ENCODE assay signal across 16 cellular contexts in genomic region chr16:57113042-57113453, GRCh38. TPM values are rescaled to one million over a fixed set of nuclear protein-coding genes. Genes with fewer than 3 reads are reported as not detected.
DNase-seq lines count a peak whose midpoint lies in the region; ATAC-seq and TF ChIP-seq lines count a peak whose summit lies in the region.
"Had no signal": no experiment of that assay in that cellular context is flagged by ENCODE, and none has a peak within 500 bp of the region (broad histone marks: within the 10 kb centered on the region; RNA-seq: fewer than 3 reads in every experiment).

No MANE protein-coding gene starts in this region.

- no peaks in the 10 kb centered on the region for H3K27me3 ChIP-seq in IMR-90 (ENCODE audit: control insufficient read depth, insufficient read depth, low read length)
- H3K27me3 ChIP-seq: adrenal gland, neural progenitor cell had no signal

- no peak overlapping the region for H3K56ac ChIP-seq in IMR-90 (ENCODE audit: extremely low read depth, insufficient read depth, low read length)

- no peak overlapping the region for H2BK5ac ChIP-seq in IMR-90 (ENCODE audit: low read depth, low read length, poor library complexity, severe bottlenecking)

- 92% methylated on average over 10 of the region's 14 CpGs; no CpG with 5 or more reads in 1 of the 2 experiments for WGBS in IMR-90 (ENCODE audit: extremely low coverage in 2 of 2, insufficient read length in 1 of 2), 2 experiments

- H3K27ac Mint-ChIP-seq in nephron progenitor cell = no peak overlapping the region
- H3K27ac Mint-ChIP-seq: stimulated activated naive CD8-positive, alpha-beta T cell treated with anti-CD3 and anti-CD28 coated beads, Interleukin-15, Interleukin-2, amounts not matched to agents 100 ng/mL and 50 ng/mL, for 24 hours; T-helper 1 cell treated with Interleukin-12 subunit alpha and Interleukin-12 subunit beta and Interleukin-4 antibody, amounts not matched to agents 30 μg/mL and 1 μg/mL, for 36 hours had no signal

- no peak overlapping the region for H3K9ac ChIP-seq in IMR-90 (ENCODE audit: low read depth, low read length)
- H3K9ac ChIP-seq: neural progenitor cell had no signal

- no peak overlapping the region for H3K4me3 ChIP-seq in IMR-90 (ENCODE audit: insufficient read depth, low read depth, low read length)
- H3K4me3 ChIP-seq: adrenal gland, neural progenitor cell had no signal

- H3K27ac ChIP-seq in IMR-90 (ENCODE audit: insufficient read depth, low read length) = no peak overlapping the region
- H3K27ac ChIP-seq in caudate nucleus (ENCODE audit: low read depth, low read length) = peak overlapping the region; percentile 95
- H3K27ac ChIP-seq: neural progenitor cell had no signal

- BruUV-seq in IMR-90 (replicated peaks; lab: Mats Ljungman, UMichigan) = no TSS peak

- H3K36me3 ChIP-seq in IMR-90 (ENCODE audit: control insufficient read depth, insufficient read depth, low read length) = no peaks in the 10 kb centered on the region; the same call in 1 of the 2 replicates
- H3K36me3 ChIP-seq: neural progenitor cell had no signal

- no peak overlapping the region for H2BK20ac ChIP-seq in IMR-90 (ENCODE audit: low read depth, low read length)

- no peaks in the 10 kb centered on the region for H3K9me3 Mint-ChIP-seq in nephron progenitor cell
- H3K9me3 Mint-ChIP-seq: CD4-positive, CD25-positive, alpha-beta regulatory T cell; neural progenitor cell; stimulated activated naive CD8-positive, alpha-beta T cell treated with anti-CD3 and anti-CD28 coated beads, Interleukin-15, Interleukin-2, amounts not matched to agents 100 ng/mL and 50 ng/mL, for 24 hours; T-helper 1 cell treated with Interleukin-12 subunit alpha and Interleukin-12 subunit beta and Interleukin-4 antibody, amounts not matched to agents 30 μg/mL and 1 μg/mL, for 36 hours had no signal

- H3K23ac ChIP-seq in IMR-90 (ENCODE audit: low read depth, low read length) = no peak overlapping the region

- POLR2A ChIA-PET in IMR-90 (lab: Charles Lee; ENCODE audit: unreplicated experiment) = interaction anchor here (0.6 kb wide), 1 partner anchor 242 kb away, joined by 3 read pairs; no protein-coding TSS in a partner anchor

- H4K91ac ChIP-seq in IMR-90 (ENCODE audit: insufficient read depth, low read depth, low read length) = no peak overlapping the region

- TF ChIP-seq RAD21 in IMR-90 (IDR thresholded peaks at IDR 0.05; ENCODE audit: low read length) = no peak

- H4K20me1 ChIP-seq in IMR-90 (ENCODE audit: insufficient read depth, low read length) = peaks cover 5% of the 10 kb centered on the region

- H3K4me1 ChIP-seq in IMR-90 (ENCODE audit: control insufficient read depth, insufficient read depth, low read length) = peaks cover 13% of the 10 kb centered on the region

- CTCF ChIA-PET in IMR-90 (lab: Yijun Ruan, JAX) = interaction anchor here (0.8 kb wide), 1 partner anchor 21 kb away, joined by 3 read pairs; the partner anchor contains the start of gene CPNE2

- H3K4ac ChIP-seq in IMR-90 (ENCODE audit: low read depth, low read length) = no peak overlapping the region

- no peaks in the 10 kb centered on the region for H3K9me3 ChIP-seq in IMR-90 (ENCODE audit: control insufficient read depth, insufficient read depth, low read length)
- H3K9me3 ChIP-seq: adrenal gland had no signal

- in situ Hi-C loops in IMR-90 (cut with MboI; ENCODE audit: low sequenced_read_pairs) = no loop called here

- H2BK120ac ChIP-seq in IMR-90 (ENCODE audit: low read depth, low read length) = no peak overlapping the region

- intact Hi-C loops in IMR-90 (cut with micrococcal nuclease) = no loop called here

- peaks cover 3% of the 10 kb centered on the region for H3K27me3 Mint-ChIP-seq in nephron progenitor cell (ENCODE audit: low read depth, poor library complexity)
- H3K27me3 Mint-ChIP-seq: CD4-positive, CD25-positive, alpha-beta regulatory T cell; stimulated activated naive CD8-positive, alpha-beta T cell treated with anti-CD3 and anti-CD28 coated beads, Interleukin-15, Interleukin-2, amounts not matched to agents 100 ng/mL and 50 ng/mL, for 24 hours had no signal

- no peak overlapping the region for H4K5ac ChIP-seq in IMR-90 (ENCODE audit: low read depth, low read length)

- H3K4me2 ChIP-seq in IMR-90 (ENCODE audit: low read depth, low read length) = no peak overlapping the region
- H3K4me2 ChIP-seq: neural progenitor cell had no signal

- no peak overlapping the region for H2BK15ac ChIP-seq in IMR-90 (ENCODE audit: low read depth, low read length)

- peaks cover 48% of the 10 kb centered on the region for H3K4me1 Mint-ChIP-seq in nephron progenitor cell

- dilution Hi-C loops in IMR-90 (cut with HindIII; ENCODE audit: low sequenced_read_pairs, unreplicated experiment) = no loop called here

- no peak for ATAC-seq in IMR-90 (ENCODE audit: low read depth)
- ATAC-seq in GM18505 (IDR thresholded peaks at IDR 0.05; ENCODE audit: unreplicated experiment) = no peak
- ATAC-seq in HG02885 (IDR thresholded peaks at IDR 0.05; ENCODE audit: poor library complexity, unreplicated experiment) = no peak

- no peak for TF ChIP-seq POLR2A in IMR-90 (IDR thresholded peaks at IDR 0.05; ENCODE audit: low read depth, low read length)
- TF ChIP-seq POLR2A in GM18505 (IDR thresholded peaks at IDR 0.05; ENCODE audit: borderline replicate concordance, extremely low read depth, insufficient read depth, insufficient read length) = no peak

- H3K36me3 Mint-ChIP-seq in nephron progenitor cell (ENCODE audit: low read depth) = no peaks in the 10 kb centered on the region

- no peak overlapping the region for H2AK9ac ChIP-seq in IMR-90 (replicated peaks; ENCODE audit: low read depth, low read length, poor library complexity)

- no peak overlapping the region for H4K8ac ChIP-seq in IMR-90 (ENCODE audit: low read depth in 2 of 2, low read length in 2 of 2)

- H2AFZ ChIP-seq in IMR-90 (replicated peaks; ENCODE audit: low read length, poor library complexity) = no peak overlapping the region
- H2AFZ ChIP-seq: neural progenitor cell had no signal

- DNase-seq in AG20443 (ENCODE audit: low spot score) (peak; percentile 51), IMR-90 (peak; percentile 34), caudate nucleus (lab: John Stamatoyannopoulos, UW) (peak in 10 of 61 donors; percentile 7 to 52 (median 22)), nephron progenitor cell (no peak), AML-193 (lab: John Stamatoyannopoulos, UW) (no peak), NK-92 (lab: John Stamatoyannopoulos, UW; ENCODE audit: unreplicated experiment) (no peak)
- DNase-seq: activated CD8-positive, alpha-beta memory T cell treated with anti-CD3 and anti-CD28 coated beads for 24 hours; CD4-positive, CD25-positive, alpha-beta regulatory T cell; NCI-H146; NK-92 treated with Interleukin-12 subunit alpha and Interleukin-12 subunit beta, amount 100 ng/mL, for 24 hours had no signal

- no peak for TF ChIP-seq CTCF in IMR-90 (conservative IDR thresholded peaks at IDR 0.05; ENCODE audit: low read depth, low read length)
- TF ChIP-seq CTCF in nephron progenitor cell (IDR thresholded peaks at IDR 0.05) = no peak

- H3K9me1 ChIP-seq in IMR-90 (ENCODE audit: insufficient read depth, low read length) = peaks cover 16% of the 10 kb centered on the region; the same call in 1 of the 2 replicates

- no peak overlapping the region for H3K18ac ChIP-seq in IMR-90 (ENCODE audit: low read depth, low read length)

- peak overlapping the region; percentile 8 for H3K4me3 Mint-ChIP-seq in nephron progenitor cell
- H3K4me3 Mint-ChIP-seq: CD4-positive, CD25-positive, alpha-beta regulatory T cell; neural progenitor cell; stimulated activated naive CD8-positive, alpha-beta T cell treated with anti-CD3 and anti-CD28 coated beads, Interleukin-15, Interleukin-2, amounts not matched to agents 100 ng/mL and 50 ng/mL, for 24 hours; T-helper 1 cell treated with Interleukin-12 subunit alpha and Interleukin-12 subunit beta and Interleukin-4 antibody, amounts not matched to agents 30 μg/mL and 1 μg/mL, for 36 hours had no signal

- H2AK5ac ChIP-seq in IMR-90 (ENCODE audit: low read depth, low read length) = no peak overlapping the region

- H3K79me1 ChIP-seq in IMR-90 (ENCODE audit: low read depth in 1 of 2, low read length in 2 of 2) = peaks cover 4 to 24% of the 10 kb centered on the region in 2 experiments; a peak in 2 of 4 replicates

- H3K14ac ChIP-seq in IMR-90 (replicated peaks; ENCODE audit: low read depth, low read length) = no peak overlapping the region

TF ChIP-seq in IMR-90, 13 proteins besides CTCF, POLR2A, EP300 and RAD21 (continues in another document):
- TF ChIP-seq CEBPB (IDR thresholded peaks at IDR 0.05; ENCODE audit: low read depth, low read length) (no peak), USF2 (IDR thresholded peaks at IDR 0.05; ENCODE audit: low read depth, low read length) (no peak), BHLHE40 (IDR thresholded peaks at IDR 0.05; ENCODE audit: low read depth, low read length) (no peak), ELK1 (IDR thresholded peaks at IDR 0.05; ENCODE audit: borderline replicate concordance, low read depth, low read length) (no peak), FOS (IDR thresholded peaks at IDR 0.05; ENCODE audit: low read depth, low read length) (no peak), MXI1 (IDR thresholded peaks at IDR 0.05; ENCODE audit: borderline replicate concordance, low read depth, low read length) (no peak), MAZ (IDR thresholded peaks at IDR 0.05; ENCODE audit: borderline replicate concordance, low read depth, low read length) (no peak), CHD1 (IDR thresholded peaks at IDR 0.05; ENCODE audit: low read depth, low read length) (no peak), RFX5 (IDR thresholded peaks at IDR 0.05; ENCODE audit: low read depth, low read length) (no peak), RCOR1 (IDR thresholded peaks at IDR 0.05; ENCODE audit: insufficient replicate concordance, low read length) (no peak)

RNA-seq across cellular contexts. Expression of gene CPNE2, which starts 20.7 kb away (rescaled TPM):
- 9.2 and 15.4 TPM in 2 replicates for total RNA-seq in IMR-90 (2012; rRNA removed)
- 48.0 and 50.3 TPM in 2 replicates for polyA plus RNA-seq in IMR-90 (2012; rRNA removed)
- 23.4 and 53.6 TPM in 2 replicates for polyA plus RNA-seq in IMR-90 (2012; cell fraction: cytosol; rRNA removed)
- 22.4 and 40.8 TPM in 2 replicates for polyA plus RNA-seq in IMR-90 (2012; cell fraction: nucleus; rRNA removed; ENCODE audit: low replicate concordance)

Comparison
In these comparisons a context has a peak if more than half of its experiments do, and no peak if none do; other contexts are left out.
1. DNase-seq: peak in AG20443 (single experiment) and IMR-90 (single experiment); none in nephron progenitor cell (single experiment), AML-193 (0 of 2) and NK-92 (single experiment).